In genomic region chr7:139358541-139359365, GRCh38 we compare ENCODE assay signal across 7 cellular contexts. TPM values are rescaled to one million over a fixed set of nuclear protein-coding genes. Genes with fewer than 3 reads are reported as not detected.
DNase-seq lines count a peak whose midpoint lies in the region; ATAC-seq and TF ChIP-seq lines count a peak whose summit lies in the region.

No MANE protein-coding gene starts in this region.

- H3K27me3 Mint-ChIP-seq in osteocyte (ENCODE audit: unreplicated experiment) = no peaks in the 10 kb centered on the region

- H3K9me3 Mint-ChIP-seq in osteocyte (ENCODE audit: unreplicated experiment) = no peaks in the 10 kb centered on the region

- peak overlapping the region; percentile 93 for H3K4me3 ChIP-seq in fibroblast of the aortic adventitia (ENCODE audit: low read depth, low read length)

- DNase-seq in NCI-H2227 treated with DMSO at 0.1 percent for 48 hours (lab: John Stamatoyannopoulos, UW) = peak; percentile 32
- peak; percentile 54 for DNase-seq in activated T-cell treated with anti-CD3 and anti-CD28 coated beads, Interleukin-2, amount 50 U/mL, for 1 hour
- DNase-seq in fibroblast of the aortic adventitia (ENCODE audit: low read depth) = peak; percentile 59
- no peak for DNase-seq in osteocyte (ENCODE audit: extremely low spot score, unreplicated experiment)

- ATAC-seq in GM18502 (IDR thresholded peaks at IDR 0.05; ENCODE audit: poor library complexity, unreplicated experiment) (peak; percentile 15), HG02642 (IDR thresholded peaks at IDR 0.05; ENCODE audit: poor library complexity, unreplicated experiment) (peak; percentile 22), HG03521 (IDR thresholded peaks at IDR 0.05; ENCODE audit: unreplicated experiment) (no peak)

- peak overlapping the region; percentile 99 for H3K27ac Mint-ChIP-seq in osteocyte (ENCODE audit: unreplicated experiment)

- TF ChIP-seq CTCF in fibroblast of the aortic adventitia (IDR thresholded peaks at IDR 0.05; ENCODE audit: insufficient read depth, low read length) (no peak), osteocyte (IDR thresholded peaks at IDR 0.05) (no peak)

- peak overlapping the region; percentile 96 for H3K4me3 Mint-ChIP-seq in osteocyte (ENCODE audit: unreplicated experiment)

- peaks cover 40% of the 10 kb centered on the region for H3K4me1 Mint-ChIP-seq in osteocyte (ENCODE audit: unreplicated experiment)

- H3K36me3 Mint-ChIP-seq in osteocyte (ENCODE audit: unreplicated experiment) = peaks cover 15% of the 10 kb centered on the region

RNA-seq across cellular contexts. Expression of gene LUC7L2, which starts 0.9 kb away (rescaled TPM):
- total RNA-seq in fibroblast of the aortic adventitia (ENCODE audit: low replicate concordance) = 58.5 and 93.7 TPM in 2 replicates
- total RNA-seq in osteocyte = 112 and 116 TPM in 2 replicates

RNA-seq across cellular contexts. Expression of gene FMC1, which starts 17.6 kb away (rescaled TPM):
- total RNA-seq in fibroblast of the aortic adventitia (ENCODE audit: low replicate concordance) = 8.4 and 9.6 TPM in 2 replicates
- total RNA-seq in osteocyte = 8.6 and 13.5 TPM in 2 replicates
